Comparison of ENCODE assay signal across 1 cellular context in genomic region chr20:63963784-63964301, GRCh38.
TF ChIP-seq lines count a peak whose summit lies in the region.

No MANE protein-coding gene starts in this region.

TF ChIP-seq in K562, 482 proteins besides CTCF, POLR2A, EP300 and RAD21:
- TF ChIP-seq KLF13 (tag; IDR thresholded peaks at IDR 0.05; ENCODE audit: borderline replicate concordance, low read depth): no peak
- no peak for TF ChIP-seq HIVEP1 (CRISPR knock-in tag; IDR thresholded peaks at IDR 0.05)
- TF ChIP-seq ZNF561 (CRISPR knock-in tag; conservative IDR thresholded peaks at IDR 0.05): no peak
- TF ChIP-seq HOXB6 (CRISPR knock-in tag; IDR thresholded peaks at IDR 0.05; ENCODE audit: borderline replicate concordance): no peak
- TF ChIP-seq SREBF2 (CRISPR knock-in tag; IDR thresholded peaks at IDR 0.05): no peak
- TF ChIP-seq KDM5B (IDR thresholded peaks at IDR 0.05; ENCODE audit: insufficient replicate concordance, low read depth, low read length): no peak
- peak; percentile 44 for TF ChIP-seq POLR2G (IDR thresholded peaks at IDR 0.05; ENCODE audit: low read depth, low read length)
